ENCODE assay signal across 10 cellular contexts in genomic region chr7:31819031-31819430, GRCh38.
"Had no signal": no experiment of that assay in that cellular context is flagged by ENCODE, and none has a peak within 500 bp of the region (broad histone marks: within the 10 kb centered on the region; RNA-seq: fewer than 3 reads in every experiment).

No MANE protein-coding gene starts in this region.

- DNase-seq: GM23248, GOT3, H7, H9, HCEC 1CT, HFFc6 had no signal

- H3K9ac ChIP-seq: GM23248 had no signal

- H3K27ac ChIP-seq: GM23248 had no signal

- H3K4me2 ChIP-seq: GM23338 had no signal

- H3K36me3 ChIP-seq: HAP-1 had no signal

- FAIRE-seq: H1, H54 had no signal

- H3K9me3 ChIP-seq: HAP-1 had no signal

- H2AFZ ChIP-seq: GM23248, GM23338 had no signal

- H3K4me3 ChIP-seq: GM23248, GM23338, HAP-1 had no signal
